In genomic region chr3:12643724-12644123, GRCh38 we compare ENCODE assay signal across 23 cellular contexts. TPM values are rescaled to one million over a fixed set of nuclear protein-coding genes. Genes with fewer than 3 reads are reported as not detected.
A peak's percentile ranks its signal among the peaks of the same experiment; 100 is the strongest.
DNase-seq lines count a peak whose midpoint lies in the region; TF ChIP-seq lines count a peak whose summit lies in the region.
"Had no signal": no experiment of that assay in that cellular context is flagged by ENCODE, and none has a peak within 500 bp of the region (broad histone marks: within the 10 kb centered on the region; RNA-seq: fewer than 3 reads in every experiment).

No MANE protein-coding gene starts in this region.

- peak overlapping the region; percentile 82 for H3K27ac Mint-ChIP-seq in HFFc6
- H3K27ac Mint-ChIP-seq: activated naive CD8-positive, alpha-beta T cell treated with anti-CD3 and anti-CD28 coated beads, Interleukin-2, amount 10 ng/mL, durations not matched to agents 7 days and 5 days; stimulated activated naive CD8-positive, alpha-beta T cell treated with anti-CD3 and anti-CD28 coated beads, Interleukin-15, Interleukin-2, amounts not matched to agents 100 ng/mL and 50 ng/mL, for 24 hours had no signal

- TF ChIP-seq CTCF in HFFc6 (IDR thresholded peaks at IDR 0.05) (no peak), stomach (IDR thresholded peaks at IDR 0.05) (no peak)

- H3K36me3 ChIP-seq in adipocyte (ENCODE audit: control insufficient read depth, insufficient read depth, low read length, severe bottlenecking) = no peaks in the 10 kb centered on the region
- no peaks in the 10 kb centered on the region for H3K36me3 ChIP-seq in mesenchymal stem cell (ENCODE audit: control insufficient read depth in 1 of 2, insufficient read depth in 2 of 2, low read depth in 1 of 2, low read length in 2 of 2)
- no peaks in the 10 kb centered on the region for H3K36me3 ChIP-seq in stomach
- no peaks in the 10 kb centered on the region for H3K36me3 ChIP-seq in effector memory CD4-positive, alpha-beta T cell (ENCODE audit: control insufficient read depth, insufficient read depth, low read length)
- H3K36me3 ChIP-seq: prostate gland had no signal

- no peak overlapping the region for H2BK5ac ChIP-seq in mesenchymal stem cell (ENCODE audit: low read depth, low read length, poor library complexity, severe bottlenecking)

- no peak overlapping the region for H3K27ac ChIP-seq in mesenchymal stem cell (ENCODE audit: low read length, poor library complexity, severe bottlenecking)
- H3K27ac ChIP-seq in stomach = peak overlapping the region in 3 of 5 donors; percentile 32 to 55 (median 43)
- H3K27ac ChIP-seq in effector memory CD4-positive, alpha-beta T cell (ENCODE audit: insufficient read depth, low read length, poor library complexity, severe bottlenecking) = no peak overlapping the region
- H3K27ac ChIP-seq: C4-2B, prostate gland had no signal

- H3K9ac ChIP-seq in adipocyte (ENCODE audit: low read length) = peak overlapping the region; percentile 73
- peak overlapping the region; percentile 76 for H3K9ac ChIP-seq in mesenchymal stem cell (ENCODE audit: low read length)

- H3K9me3 Mint-ChIP-seq in HFFc6 = peaks cover 4% of the 10 kb centered on the region; the same call in 1 of the 2 replicates
- H3K9me3 Mint-ChIP-seq: memory B cell; stimulated activated naive CD8-positive, alpha-beta T cell treated with anti-CD3 and anti-CD28 coated beads, Interleukin-15, Interleukin-2, amounts not matched to agents 100 ng/mL and 50 ng/mL, for 24 hours; type B pancreatic cell had no signal

- H3K23ac ChIP-seq in mesenchymal stem cell (ENCODE audit: low read length in 2 of 2) = no peak overlapping the region

- H2AK5ac ChIP-seq in mesenchymal stem cell (ENCODE audit: low read length, severe bottlenecking) = no peak overlapping the region

- H2AFZ ChIP-seq in mesenchymal stem cell (ENCODE audit: low read depth, low read length) = no peak overlapping the region

- WGBS in mesenchymal stem cell = no CpG with 5 or more reads among the region's 1 CpG
- 0 to 38% (median 0%) methylated on average over 1 of the region's 1 CpG for WGBS in stomach, 5 donors

- H2BK120ac ChIP-seq in mesenchymal stem cell (ENCODE audit: low read depth, low read length) = no peak overlapping the region

- H3K4me3 Mint-ChIP-seq in HFFc6 = peak overlapping the region; percentile 71
- H3K4me3 Mint-ChIP-seq: activated naive CD8-positive, alpha-beta T cell treated with anti-CD3 and anti-CD28 coated beads, Interleukin-2, amount 10 ng/mL, durations not matched to agents 7 days and 5 days; brain; H9; memory B cell; stimulated activated naive CD8-positive, alpha-beta T cell treated with anti-CD3 and anti-CD28 coated beads, Interleukin-15, Interleukin-2, amounts not matched to agents 100 ng/mL and 50 ng/mL, for 24 hours; T-helper 2 cell treated with Interferon-gamma antibody and Interleukin-4, amounts not matched to agents 5 μg/mL and 100 μg/mL, for 36 hours; type B pancreatic cell had no signal

- H3K4ac ChIP-seq in mesenchymal stem cell (ENCODE audit: low read depth in 1 of 2, low read length in 2 of 2) = no peak overlapping the region

- H3K27me3 ChIP-seq in adipocyte (replicated peaks; ENCODE audit: control insufficient read depth, insufficient read depth, low read length) = no peaks in the 10 kb centered on the region
- H3K27me3 ChIP-seq in mesenchymal stem cell (ENCODE audit: control insufficient read depth in 1 of 2, insufficient read depth in 1 of 2, low read length in 2 of 2) = no peaks in the 10 kb centered on the region
- H3K27me3 ChIP-seq in stomach = no peaks in the 10 kb centered on the region
- no peaks in the 10 kb centered on the region for H3K27me3 ChIP-seq in effector memory CD4-positive, alpha-beta T cell (replicated peaks; ENCODE audit: control insufficient read depth, insufficient read depth, low read length, poor library complexity, severe bottlenecking)

- no peak overlapping the region for H3K4me2 ChIP-seq in mesenchymal stem cell (ENCODE audit: low read length, poor library complexity, severe bottlenecking)

- H3K4me3 ChIP-seq in adipocyte (ENCODE audit: low read length) = peak overlapping the region; percentile 33
- peak overlapping the region in 1 of 2 experiments; percentile 22 for H3K4me3 ChIP-seq in mesenchymal stem cell (ENCODE audit: insufficient read depth in 1 of 2, low read depth in 1 of 2, low read length in 2 of 2)
- H3K4me3 ChIP-seq in stomach = no peak overlapping the region
- no peak overlapping the region for H3K4me3 ChIP-seq in effector memory CD4-positive, alpha-beta T cell (ENCODE audit: insufficient read depth, low read depth, low read length, poor library complexity, severe bottlenecking)
- H3K4me3 ChIP-seq: prostate gland had no signal

- no peaks in the 10 kb centered on the region for H3K79me1 ChIP-seq in mesenchymal stem cell (replicated peaks; ENCODE audit: low read length, poor library complexity, severe bottlenecking)

- H2BK12ac ChIP-seq in mesenchymal stem cell (ENCODE audit: low read length in 2 of 2) = no peak overlapping the region

- peaks cover 46% of the 10 kb centered on the region for H3K4me1 ChIP-seq in adipocyte (ENCODE audit: control insufficient read depth, insufficient read depth, low read length)
- peaks cover 7% of the 10 kb centered on the region for H3K4me1 ChIP-seq in mesenchymal stem cell (ENCODE audit: control insufficient read depth, insufficient read depth, low read depth, low read length)
- peaks cover 20 to 75% (median 51%) of the 10 kb centered on the region in 4 donors for H3K4me1 ChIP-seq in stomach
- no peaks in the 10 kb centered on the region for H3K4me1 ChIP-seq in effector memory CD4-positive, alpha-beta T cell (ENCODE audit: control insufficient read depth, insufficient read depth, low read length, poor library complexity, severe bottlenecking)
- H3K4me1 ChIP-seq: prostate gland had no signal

- intact Hi-C loops in stomach (cut with DNase I; ENCODE audit: low total_unique reads) = no loop called here

- peaks cover 60% of the 10 kb centered on the region for H3K4me1 Mint-ChIP-seq in HFFc6 (ENCODE audit: low read depth)

- H4K91ac ChIP-seq in mesenchymal stem cell (ENCODE audit: low read length) = no peak overlapping the region

- no peak overlapping the region for H4K8ac ChIP-seq in mesenchymal stem cell (ENCODE audit: low read length)

- no peak overlapping the region for H3K14ac ChIP-seq in mesenchymal stem cell (ENCODE audit: low read length in 2 of 2)

- DNase-seq in HFFc6 (no peak), adipocyte (ENCODE audit: low read depth) (no peak), mesenchymal stem cell (no peak), stomach (no peak), Kasumi-1 (lab: John Stamatoyannopoulos, UW) (no peak)
- DNase-seq in effector memory CD4-positive, alpha-beta T cell = no peak
- no peak for DNase-seq in stimulated activated CD4-positive, alpha-beta T cell treated with anti-CD3 and anti-CD28 coated beads, Interleukin-1b, Interleukin-23, amount 100 ng/mL, for 48 hours
- DNase-seq: activated CD4-positive, alpha-beta T cell treated with anti-CD3 and anti-CD28 coated beads for 4 hours; activated effector memory CD4-positive, alpha-beta T cell treated with anti-CD3 and anti-CD28 coated beads, Interleukin-2, amount 50 U/mL, for 16 hours; activated naive CD8-positive, alpha-beta T cell treated with anti-CD3 and anti-CD28 coated beads, Interleukin-2, amount 10 ng/mL, durations not matched to agents 7 days and 5 days; Calu3; DMS79 treated with DMSO at 0.1 percent for 48 hours; H9; left cardiac atrium; NCI-H1417 treated with DMSO at 0.1 percent for 48 hours; NCI-H774 had no signal

- TF ChIP-seq EP300 in stomach (IDR thresholded peaks at IDR 0.05) = no peak

- no peak for TF ChIP-seq POLR2A in stomach (IDR thresholded peaks at IDR 0.05)

- H2BK15ac ChIP-seq in mesenchymal stem cell (ENCODE audit: low read depth, poor library complexity, severe bottlenecking) = no peak overlapping the region

- no peaks in the 10 kb centered on the region for H3K27me3 Mint-ChIP-seq in HFFc6 (ENCODE audit: insufficient read depth)
- H3K27me3 Mint-ChIP-seq: activated naive CD8-positive, alpha-beta T cell treated with anti-CD3 and anti-CD28 coated beads, Interleukin-2, amount 10 ng/mL, durations not matched to agents 7 days and 5 days; brain; memory B cell; stimulated activated naive CD8-positive, alpha-beta T cell treated with anti-CD3 and anti-CD28 coated beads, Interleukin-15, Interleukin-2, amounts not matched to agents 100 ng/mL and 50 ng/mL, for 24 hours; type B pancreatic cell had no signal

- H3K18ac ChIP-seq in mesenchymal stem cell (ENCODE audit: low read depth in 1 of 2, low read length in 2 of 2) = no peak overlapping the region

- 0 out of 2 replicates have a peak, but pooled peaks cover 13% of the 10 kb centered on the region for H3K36me3 Mint-ChIP-seq in HFFc6 (ENCODE audit: low read depth)

- H3K9me3 ChIP-seq in adipocyte (ENCODE audit: control insufficient read depth, low read length) = no peaks in the 10 kb centered on the region
- no peaks in the 10 kb centered on the region for H3K9me3 ChIP-seq in mesenchymal stem cell (ENCODE audit: control insufficient read depth, low read length)
- no peaks in the 10 kb centered on the region for H3K9me3 ChIP-seq in stomach
- H3K9me3 ChIP-seq in effector memory CD4-positive, alpha-beta T cell (ENCODE audit: control insufficient read depth, low read length) = no peaks in the 10 kb centered on the region
- H3K9me3 ChIP-seq: prostate gland had no signal

RNA-seq across cellular contexts. Expression of gene RAF1, which starts 20.2 kb away (rescaled TPM):
- 10 to 100 TPM; 78.9 to 97.5 (median 86.8) TPM for total RNA-seq in HFFc6 (2021; fragmentation: NEBNext Ultra II Directional; extraction: Animal tissue kit (Norgen Biotek cat#: 25700))
- polyA plus RNA-seq in mesenchymal stem cell (2013, experiment 1 of 2) = 43.4 TPM
- 42.6 TPM for polyA plus RNA-seq in mesenchymal stem cell (2013, experiment 2 of 2)
- 100 to 1,000 TPM in 3 of 5 donors, 10 to 100 TPM in 2; 51.0 to 156 (median 113) TPM for total RNA-seq in stomach
- 10 to 100 TPM; 36.7 to 54.1 (median 46.3) TPM for polyA plus RNA-seq in stomach

Comparison
In these comparisons a context has a peak if more than half of its experiments do, and no peak if none do; other contexts are left out.
1. H3K27ac ChIP-seq: peak in stomach (3 of 5); none in mesenchymal stem cell (single experiment) and effector memory CD4-positive, alpha-beta T cell (single experiment).